In the genomic region with DNA sequence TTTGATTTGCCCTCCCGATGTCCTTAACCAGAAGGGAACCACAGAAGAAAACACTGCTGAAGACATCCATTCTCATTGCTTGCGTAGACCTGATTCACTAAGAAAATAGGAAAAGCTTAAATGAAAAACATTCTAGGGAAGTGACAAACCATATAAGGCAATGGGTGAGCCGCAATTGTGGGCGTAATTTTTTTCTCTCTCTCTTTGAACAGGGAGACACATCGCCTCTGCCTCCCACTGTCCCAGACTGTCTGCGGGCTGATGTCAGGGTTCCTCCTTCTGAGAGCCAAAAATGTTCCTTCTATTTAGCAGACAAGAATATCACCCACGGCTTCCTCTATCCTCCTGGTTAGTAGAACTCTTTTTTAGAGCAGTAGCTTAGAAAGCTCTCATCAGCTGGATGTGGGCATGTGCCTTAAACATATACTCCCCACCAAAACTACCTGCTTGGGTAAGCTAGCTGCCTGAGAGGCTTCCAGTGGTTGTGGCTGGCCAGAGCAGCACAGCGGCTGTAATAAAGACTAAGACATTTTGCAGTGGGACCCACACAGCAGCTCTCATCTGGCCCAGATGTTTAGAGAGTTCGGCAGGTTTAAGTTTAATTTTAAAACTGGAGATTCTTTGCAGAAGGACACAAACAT, we compare ENCODE assay signal across 13 cellular contexts. TPM values are rescaled to one million over a fixed set of nuclear protein-coding genes. Genes with fewer than 3 reads are reported as not detected.
A peak's percentile ranks its signal among the peaks of the same experiment; 100 is the strongest.
DNase-seq lines count a peak whose midpoint lies in the region; ATAC-seq, FAIRE-seq and TF ChIP-seq lines count a peak whose summit lies in the region.
"Had no signal": no experiment of that assay in that cellular context is flagged by ENCODE, and none has a peak within 500 bp of the region (broad histone marks: within the 10 kb centered on the region; RNA-seq: fewer than 3 reads in every experiment).

No MANE protein-coding gene starts in this region.

- FAIRE-seq in HepG2 (lab: Jason Lieb, UNC), result no peak

- in situ Hi-C loops in HepG2 (cut with HindIII; ENCODE audit: extremely low pct_ligation_motif_present, low pct_unique_long_range_greater_than_20kb), result no loop called here

- no peak for TF ChIP-seq RAD21 in HepG2 (CRISPR knock-in tag; IDR thresholded peaks at IDR 0.05)

- H3K36me3 ChIP-seq in HepG2 (replicated peaks in 1 of 2; ENCODE audit: control insufficient read depth in 1 of 2, insufficient read depth in 2 of 2, low read length in 2 of 2) (peaks cover 2 to 52% of the 10 kb centered on the region in 2 experiments), colonic mucosa (no peaks in the 10 kb centered on the region)
- H3K36me3 ChIP-seq: Peyer's patch had no signal

- H3K27ac ChIP-seq in HepG2 (ENCODE audit: extremely low read length, insufficient read depth, low read length), result no peak overlapping the region
- no peak overlapping the region for H3K27ac ChIP-seq in colonic mucosa
- H3K27ac ChIP-seq: Peyer's patch had no signal

- 93% methylated on average over 9 of the region's 9 CpGs for WGBS in HepG2 (ENCODE audit: low lambda C conversion rate)

- H3K4me3 ChIP-seq in HepG2 (replicated peaks in 1 of 3; ENCODE audit: insufficient read depth in 1 of 3, low read depth in 2 of 3, low read length in 3 of 3) (no peak overlapping the region), colonic mucosa (no peak overlapping the region)
- H3K4me3 ChIP-seq: Peyer's patch had no signal

- DNase-seq in stimulated activated CD4-positive, alpha-beta T cell treated with anti-CD3 and anti-CD28 coated beads, Interleukin-15, amount 100 ng/mL, for 24 hours, result peak; percentile 3
- DNase-seq in stimulated activated CD4-positive, alpha-beta T cell treated with anti-CD3 and anti-CD28 coated beads, Interleukin-4, amount 100 ng/mL, for 1 hour, result no peak
- DNase-seq in brain pericyte (ENCODE audit: low read depth, low spot score) (peak; percentile 65), HepG2 (ENCODE audit: low spot score) (no peak), colonic mucosa (no peak), iPS-NIHi7 (ENCODE audit: extremely low spot score) (no peak), foreskin melanocyte (no peak), erythroblast (lab: John Stamatoyannopoulos, UW) (no peak)
- DNase-seq: activated T-cell treated with anti-CD3 and anti-CD28 coated beads, Interleukin-2, amount 50 U/mL, for 4 hours; NCI-H2107; Peyer's patch had no signal

- no TSS peak for BruUV-seq in HepG2 (replicated peaks; lab: Mats Ljungman, UMichigan)

- H3K79me2 ChIP-seq in HepG2 (ENCODE audit: insufficient read depth, low read length), result no peaks in the 10 kb centered on the region

- TF ChIP-seq POLR2A in HepG2 (IDR thresholded peaks at IDR 0.05; ENCODE audit: insufficient read depth in 1 of 2, low read depth in 2 of 2, low read length in 2 of 2) (no peak), erythroblast (IDR thresholded peaks at IDR 0.05; ENCODE audit: low read length) (no peak)

- POLR2A ChIA-PET in HepG2 (lab: Yijun Ruan, JAX), result no interaction called here

- H2AFZ ChIP-seq in HepG2 (ENCODE audit: low read length), result no peak overlapping the region

- H3K9me3 ChIP-seq in HepG2 (ENCODE audit: low read length) (no peaks in the 10 kb centered on the region), colonic mucosa (no peaks in the 10 kb centered on the region)
- H3K9me3 ChIP-seq: Peyer's patch had no signal

- H3K4me1 ChIP-seq in HepG2 (ENCODE audit: insufficient read depth, low read length), result peaks cover 10% of the 10 kb centered on the region
- no peaks in the 10 kb centered on the region for H3K4me1 ChIP-seq in colonic mucosa
- H3K4me1 ChIP-seq: Peyer's patch had no signal

- TF ChIP-seq EP300 in HepG2 (IDR thresholded peaks at IDR 0.05; ENCODE audit: low read depth in 2 of 2, low read length in 2 of 2) (no peak), HepG2 (CRISPR knock-in tag; IDR thresholded peaks at IDR 0.05; ENCODE audit: borderline replicate concordance) (no peak)

- CTCF ChIA-PET in HepG2 (lab: Yijun Ruan, JAX; ENCODE audit: low intra/inter-chr PET ratio, low total read pairs), result no interaction called here

- no peak for ATAC-seq in HepG2
- ATAC-seq: activated T-cell treated with anti-CD3 and anti-CD28 coated beads, Interleukin-2, amount 50 U/mL, for 4 hours had no signal

- no peaks in the 10 kb centered on the region for H4K20me1 ChIP-seq in HepG2 (ENCODE audit: insufficient read depth, low read length)

- no peak overlapping the region for H3K9ac ChIP-seq in HepG2 (ENCODE audit: insufficient read depth, low read depth, low read length)
- H3K9ac ChIP-seq in colonic mucosa (ENCODE audit: low read depth in 2 of 2, low read length in 2 of 2), result no peak overlapping the region

- TF ChIP-seq CTCF in HepG2 (CRISPR knock-in tag; IDR thresholded peaks at IDR 0.05) (no peak), colonic mucosa (IDR thresholded peaks at IDR 0.05) (no peak)

- intact Hi-C loops in HepG2 (cut with micrococcal nuclease; ENCODE audit: unreplicated experiment), result no loop called here
- intact Hi-C loops in colonic mucosa (cut with DNase I), result no loop called here

- H3K27me3 ChIP-seq in HepG2 (ENCODE audit: control insufficient read depth in 1 of 2, insufficient read depth in 2 of 2, low read length in 2 of 2) (no peaks in the 10 kb centered on the region), colonic mucosa (no peaks in the 10 kb centered on the region)
- H3K27me3 ChIP-seq: Peyer's patch had no signal

- no peak overlapping the region for H3K4me2 ChIP-seq in HepG2 (ENCODE audit: low read depth, low read length)

TF ChIP-seq in HepG2, 621 proteins besides CTCF, POLR2A, EP300 and RAD21 (continues in another document):
- TF ChIP-seq STAT5B (CRISPR knock-in tag; IDR thresholded peaks at IDR 0.05) (no peak), SRF (IDR thresholded peaks at IDR 0.05; ENCODE audit: low read depth, low read length) (peak; percentile 57; the same call in 1 of the 2 replicates), CENPT (CRISPR knock-in tag; IDR thresholded peaks at IDR 0.05; ENCODE audit: low read depth) (no peak), NR2F1 (CRISPR knock-in tag; IDR thresholded peaks at IDR 0.05) (no peak), SRSF4 (IDR thresholded peaks at IDR 0.05; ENCODE audit: low read depth, low read length, poor library complexity, severe bottlenecking) (no peak)

RNA-seq across cellular contexts. Expression of a gene that starts 22.7 kb away (rescaled TPM):
- not detected in 2 replicates for total RNA-seq in HepG2 (2016; rRNA removed; fragmentation: Illumina TruSeq; extraction: Trizol)
- not detected in 2 replicates for total RNA-seq in HepG2 (2016; cell fraction: cytosol; rRNA removed; fragmentation: Illumina TruSeq; extraction: Trizol; ENCODE audit: low read depth)
- not detected in 2 replicates for total RNA-seq in HepG2 (2016; cell fraction: insoluble cytoplasmic fraction; rRNA removed; fragmentation: Illumina TruSeq; extraction: Trizol)
- total RNA-seq in HepG2 (2016; cell fraction: membrane; rRNA removed; fragmentation: Illumina TruSeq; extraction: Trizol), result not detected in 2 replicates
- total RNA-seq in HepG2 (2016; cell fraction: nucleus; rRNA removed; fragmentation: Illumina TruSeq; extraction: Trizol), result not detected in 2 replicates
- polyA plus RNA-seq in HepG2 (2011; rRNA removed), result not detected in 2 replicates
- not detected in 2 replicates for polyA plus RNA-seq in HepG2 (2011; cell fraction: cytosol; rRNA removed)
- not detected in 2 replicates for polyA plus RNA-seq in HepG2 (2011; cell fraction: nucleus; rRNA removed)
- polyA plus RNA-seq in HepG2 (2012), result 0.12 and 0.30 TPM in 2 replicates
- polyA plus RNA-seq in HepG2 (2016; cell fraction: cytosol; fragmentation: Illumina TruSeq; extraction: Trizol; ENCODE audit: low read depth), result not detected in 2 replicates
- not detected in 2 replicates for polyA plus RNA-seq in HepG2 (2016; cell fraction: insoluble cytoplasmic fraction; fragmentation: Illumina TruSeq; extraction: Trizol; ENCODE audit: low read depth)
- polyA plus RNA-seq in HepG2 (2016; cell fraction: membrane; fragmentation: Illumina TruSeq; extraction: Trizol; ENCODE audit: low read depth), result not detected in 2 replicates
- not detected in 2 replicates for polyA plus RNA-seq in HepG2 (2016; cell fraction: nucleus; fragmentation: Illumina TruSeq; extraction: Trizol; ENCODE audit: insufficient read depth, low read depth)
- polyA minus RNA-seq in HepG2 (2011; rRNA and poly(A)+ RNA removed; ENCODE audit: low replicate concordance), result not detected in 2 replicates
- not detected in 2 replicates for polyA minus RNA-seq in HepG2 (2011; cell fraction: cytosol; rRNA and poly(A)+ RNA removed)
- not detected in 2 replicates for polyA minus RNA-seq in HepG2 (2011; cell fraction: nucleus; rRNA and poly(A)+ RNA removed)
- not detected for total RNA-seq in colonic mucosa
- total RNA-seq: activated T-cell treated with anti-CD3 and anti-CD28 coated beads, Interleukin-2, amount 50 U/mL, for 4 hours; Peyer's patch; pulmonary artery endothelial cell had no signal
- polyA plus RNA-seq: AG04450 had no signal

RNA-seq across cellular contexts. Expression of a gene that starts 32.3 kb away (rescaled TPM):
- total RNA-seq in HepG2 (2016; rRNA removed; fragmentation: Illumina TruSeq; extraction: Trizol) (not detected in 2 replicates), colonic mucosa (not detected)
- total RNA-seq in HepG2 (2016; cell fraction: cytosol; rRNA removed; fragmentation: Illumina TruSeq; extraction: Trizol; ENCODE audit: low read depth), result not detected in 2 replicates
- not detected in 2 replicates for total RNA-seq in HepG2 (2016; cell fraction: insoluble cytoplasmic fraction; rRNA removed; fragmentation: Illumina TruSeq; extraction: Trizol)
- not detected in 2 replicates for total RNA-seq in HepG2 (2016; cell fraction: membrane; rRNA removed; fragmentation: Illumina TruSeq; extraction: Trizol)
- total RNA-seq in HepG2 (2016; cell fraction: nucleus; rRNA removed; fragmentation: Illumina TruSeq; extraction: Trizol), result not detected in 2 replicates
- 0.04 TPM in 1 of 2 replicates, not detected in the other for polyA plus RNA-seq in HepG2 (2011; rRNA removed)
- polyA plus RNA-seq in HepG2 (2011; cell fraction: cytosol; rRNA removed), result not detected in 2 replicates
- not detected in 2 replicates for polyA plus RNA-seq in HepG2 (2011; cell fraction: nucleus; rRNA removed)
- polyA plus RNA-seq in HepG2 (2012), result 0.25 and 0.27 TPM in 2 replicates
- polyA plus RNA-seq in HepG2 (2016; cell fraction: cytosol; fragmentation: Illumina TruSeq; extraction: Trizol; ENCODE audit: low read depth), result not detected in 2 replicates
- not detected in 2 replicates for polyA plus RNA-seq in HepG2 (2016; cell fraction: insoluble cytoplasmic fraction; fragmentation: Illumina TruSeq; extraction: Trizol; ENCODE audit: low read depth)
- not detected in 2 replicates for polyA plus RNA-seq in HepG2 (2016; cell fraction: membrane; fragmentation: Illumina TruSeq; extraction: Trizol; ENCODE audit: low read depth)
- polyA plus RNA-seq in HepG2 (2016; cell fraction: nucleus; fragmentation: Illumina TruSeq; extraction: Trizol; ENCODE audit: insufficient read depth, low read depth), result not detected in 2 replicates
- polyA minus RNA-seq in HepG2 (2011; rRNA and poly(A)+ RNA removed; ENCODE audit: low replicate concordance), result not detected in 2 replicates
- polyA minus RNA-seq in HepG2 (2011; cell fraction: cytosol; rRNA and poly(A)+ RNA removed), result not detected in 2 replicates
- polyA minus RNA-seq in HepG2 (2011; cell fraction: nucleus; rRNA and poly(A)+ RNA removed), result not detected in 2 replicates
- total RNA-seq: activated T-cell treated with anti-CD3 and anti-CD28 coated beads, Interleukin-2, amount 50 U/mL, for 4 hours; pulmonary artery endothelial cell had no signal

Comparison
In these comparisons a context has a peak if more than half of its experiments do, and no peak if none do; other contexts are left out.
1. DNase-seq: peak in stimulated activated CD4-positive, alpha-beta T cell treated with anti-CD3 and anti-CD28 coated beads, Interleukin-15, amount 100 ng/mL, for 24 hours (single experiment) and brain pericyte (single experiment); none in stimulated activated CD4-positive, alpha-beta T cell treated with anti-CD3 and anti-CD28 coated beads, Interleukin-4, amount 100 ng/mL, for 1 hour (single experiment), HepG2 (single experiment), colonic mucosa (single experiment), iPS-NIHi7 (single experiment), foreskin melanocyte (single experiment) and erythroblast (0 of 2).